ENCODE assay signal across 1 cellular context in the genomic region with DNA sequence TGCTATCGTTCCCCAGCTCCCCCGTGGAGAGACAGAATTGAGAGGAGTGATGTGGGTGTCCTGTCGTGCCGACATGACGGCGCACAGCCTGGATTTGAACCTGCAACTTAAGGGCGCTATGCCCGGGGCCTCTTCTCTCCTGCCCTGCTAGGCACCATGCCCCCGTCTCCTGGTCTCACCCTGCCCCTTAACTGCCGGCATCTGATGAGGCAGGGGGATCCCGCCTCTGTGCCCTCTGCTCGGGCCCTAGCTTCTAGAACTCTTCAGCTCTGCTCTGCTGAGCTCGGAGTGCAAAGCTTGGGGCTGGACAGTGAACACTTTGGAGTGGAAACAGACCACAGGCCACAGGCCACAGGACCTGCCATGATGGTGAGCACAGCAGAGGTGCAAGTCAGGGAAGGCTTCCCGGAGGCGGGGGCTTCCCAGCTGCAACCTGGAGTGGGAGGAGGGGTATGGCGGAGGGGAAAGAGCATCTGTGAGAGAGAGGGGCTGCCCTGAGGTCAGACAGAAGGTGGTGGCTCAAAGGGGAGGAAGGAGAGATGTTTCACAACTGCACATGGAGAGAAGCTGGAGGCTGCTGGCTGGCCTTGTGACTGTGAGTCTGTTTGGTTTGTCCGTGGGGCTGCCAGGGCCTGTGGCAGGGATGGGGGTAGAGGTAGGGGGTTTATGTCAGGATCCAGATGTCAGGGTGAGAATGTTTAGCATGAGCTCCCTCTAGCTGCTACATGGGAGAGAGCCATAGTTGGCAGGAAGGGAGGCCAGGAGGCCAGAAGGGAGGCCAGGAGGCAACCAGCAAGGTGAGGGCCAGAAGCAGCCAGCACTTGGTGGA.
TF ChIP-seq lines count a peak whose summit lies in the region.

No MANE protein-coding gene starts in this region.

TF ChIP-seq in HCT116, 20 proteins besides CTCF, POLR2A, EP300 and RAD21 (continued from another document):
- TF ChIP-seq, protein P1, sequence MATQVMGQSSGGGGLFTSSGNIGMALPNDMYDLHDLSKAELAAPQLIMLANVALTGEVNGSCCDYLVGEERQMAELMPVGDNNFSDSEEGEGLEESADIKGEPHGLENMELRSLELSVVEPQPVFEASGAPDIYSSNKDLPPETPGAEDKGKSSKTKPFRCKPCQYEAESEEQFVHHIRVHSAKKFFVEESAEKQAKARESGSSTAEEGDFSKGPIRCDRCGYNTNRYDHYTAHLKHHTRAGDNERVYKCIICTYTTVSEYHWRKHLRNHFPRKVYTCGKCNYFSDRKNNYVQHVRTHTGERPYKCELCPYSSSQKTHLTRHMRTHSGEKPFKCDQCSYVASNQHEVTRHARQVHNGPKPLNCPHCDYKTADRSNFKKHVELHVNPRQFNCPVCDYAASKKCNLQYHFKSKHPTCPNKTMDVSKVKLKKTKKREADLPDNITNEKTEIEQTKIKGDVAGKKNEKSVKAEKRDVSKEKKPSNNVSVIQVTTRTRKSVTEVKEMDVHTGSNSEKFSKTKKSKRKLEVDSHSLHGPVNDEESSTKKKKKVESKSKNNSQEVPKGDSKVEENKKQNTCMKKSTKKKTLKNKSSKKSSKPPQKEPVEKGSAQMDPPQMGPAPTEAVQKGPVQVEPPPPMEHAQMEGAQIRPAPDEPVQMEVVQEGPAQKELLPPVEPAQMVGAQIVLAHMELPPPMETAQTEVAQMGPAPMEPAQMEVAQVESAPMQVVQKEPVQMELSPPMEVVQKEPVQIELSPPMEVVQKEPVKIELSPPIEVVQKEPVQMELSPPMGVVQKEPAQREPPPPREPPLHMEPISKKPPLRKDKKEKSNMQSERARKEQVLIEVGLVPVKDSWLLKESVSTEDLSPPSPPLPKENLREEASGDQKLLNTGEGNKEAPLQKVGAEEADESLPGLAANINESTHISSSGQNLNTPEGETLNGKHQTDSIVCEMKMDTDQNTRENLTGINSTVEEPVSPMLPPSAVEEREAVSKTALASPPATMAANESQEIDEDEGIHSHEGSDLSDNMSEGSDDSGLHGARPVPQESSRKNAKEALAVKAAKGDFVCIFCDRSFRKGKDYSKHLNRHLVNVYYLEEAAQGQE (IDR thresholded peaks at IDR 0.05; ENCODE audit: low read depth) = no peak
- no peak for TF ChIP-seq SIN3A (IDR thresholded peaks at IDR 0.05; ENCODE audit: low read depth)
- no peak for TF ChIP-seq CEBPB (IDR thresholded peaks at IDR 0.05; ENCODE audit: low read depth)
- no peak for TF ChIP-seq ELF1 (IDR thresholded peaks at IDR 0.05; ENCODE audit: borderline replicate concordance, low read depth)
- TF ChIP-seq, protein P2, sequence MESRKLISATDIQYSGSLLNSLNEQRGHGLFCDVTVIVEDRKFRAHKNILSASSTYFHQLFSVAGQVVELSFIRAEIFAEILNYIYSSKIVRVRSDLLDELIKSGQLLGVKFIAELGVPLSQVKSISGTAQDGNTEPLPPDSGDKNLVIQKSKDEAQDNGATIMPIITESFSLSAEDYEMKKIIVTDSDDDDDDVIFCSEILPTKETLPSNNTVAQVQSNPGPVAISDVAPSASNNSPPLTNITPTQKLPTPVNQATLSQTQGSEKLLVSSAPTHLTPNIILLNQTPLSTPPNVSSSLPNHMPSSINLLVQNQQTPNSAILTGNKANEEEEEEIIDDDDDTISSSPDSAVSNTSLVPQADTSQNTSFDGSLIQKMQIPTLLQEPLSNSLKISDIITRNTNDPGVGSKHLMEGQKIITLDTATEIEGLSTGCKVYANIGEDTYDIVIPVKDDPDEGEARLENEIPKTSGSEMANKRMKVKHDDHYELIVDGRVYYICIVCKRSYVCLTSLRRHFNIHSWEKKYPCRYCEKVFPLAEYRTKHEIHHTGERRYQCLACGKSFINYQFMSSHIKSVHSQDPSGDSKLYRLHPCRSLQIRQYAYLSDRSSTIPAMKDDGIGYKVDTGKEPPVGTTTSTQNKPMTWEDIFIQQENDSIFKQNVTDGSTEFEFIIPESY (IDR thresholded peaks at IDR 0.05; ENCODE audit: extremely low read depth, insufficient replicate concordance, low read length) = no peak
- no peak for TF ChIP-seq YY1 (IDR thresholded peaks at IDR 0.05; ENCODE audit: extremely low read depth, insufficient replicate concordance, low read depth, low read length)
- no peak for TF ChIP-seq EZH2phosphoT487 (IDR thresholded peaks at IDR 0.05; ENCODE audit: borderline replicate concordance)
- no peak for TF ChIP-seq ZNF274 (IDR thresholded peaks at IDR 0.05; ENCODE audit: low read depth, low read length)
- no peak for TF ChIP-seq ZFX (IDR thresholded peaks at IDR 0.05)
- TF ChIP-seq CBX3 (IDR thresholded peaks at IDR 0.05; ENCODE audit: low read depth) = no peak
- TF ChIP-seq, protein P3, sequence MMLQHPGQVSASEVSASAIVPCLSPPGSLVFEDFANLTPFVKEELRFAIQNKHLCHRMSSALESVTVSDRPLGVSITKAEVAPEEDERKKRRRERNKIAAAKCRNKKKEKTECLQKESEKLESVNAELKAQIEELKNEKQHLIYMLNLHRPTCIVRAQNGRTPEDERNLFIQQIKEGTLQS (IDR thresholded peaks at IDR 0.05) = no peak
- no peak for TF ChIP-seq POLR2AphosphoS5 (IDR thresholded peaks at IDR 0.05; ENCODE audit: low read depth, low read length)
- TF ChIP-seq, protein P4, sequence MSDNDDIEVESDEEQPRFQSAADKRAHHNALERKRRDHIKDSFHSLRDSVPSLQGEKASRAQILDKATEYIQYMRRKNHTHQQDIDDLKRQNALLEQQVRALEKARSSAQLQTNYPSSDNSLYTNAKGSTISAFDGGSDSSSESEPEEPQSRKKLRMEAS (IDR thresholded peaks at IDR 0.05) = no peak
TF ChIP-seq in HCT116: peak in this region for 0.
